ENCODE assay signal across 10 cellular contexts in the genomic region with DNA sequence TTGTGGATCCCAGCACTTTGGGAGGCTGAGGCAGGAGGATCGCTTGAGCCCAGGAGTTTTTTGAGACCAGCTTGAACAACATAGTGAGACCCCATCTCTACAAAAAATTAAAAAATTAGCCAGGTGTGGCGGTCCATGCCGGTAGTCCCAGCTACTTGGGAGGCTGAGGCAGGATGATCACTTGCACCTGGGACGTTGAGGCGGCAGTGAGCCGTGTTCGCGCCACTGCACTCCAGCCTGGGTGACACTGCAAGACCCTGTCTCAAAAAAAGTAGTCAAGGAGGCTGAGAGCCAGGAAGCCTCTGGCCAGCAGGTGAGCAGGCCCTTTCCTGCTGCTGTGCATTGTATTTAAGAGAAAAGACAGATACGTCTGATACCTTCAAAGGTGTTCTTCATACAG. TPM values are rescaled to one million over a fixed set of nuclear protein-coding genes. Genes with fewer than 3 reads are reported as not detected.
DNase-seq lines count a peak whose midpoint lies in the region; ATAC-seq, FAIRE-seq and TF ChIP-seq lines count a peak whose summit lies in the region.
"Had no signal": no experiment of that assay in that cellular context is flagged by ENCODE, and none has a peak within 500 bp of the region (broad histone marks: within the 10 kb centered on the region; RNA-seq: fewer than 3 reads in every experiment).

No MANE protein-coding gene starts in this region.

- no peaks in the 10 kb centered on the region for H3K27me3 ChIP-seq in right atrium auricular region
- H3K27me3 ChIP-seq in K562 (ENCODE audit: control insufficient read depth in 2 of 2, insufficient read depth in 2 of 2, low read length in 2 of 2), result no peaks in the 10 kb centered on the region
- no peaks in the 10 kb centered on the region for H3K27me3 ChIP-seq in uterus

- H3K9me3 ChIP-seq in right atrium auricular region (no peaks in the 10 kb centered on the region), K562 (replicated peaks; ENCODE audit: control insufficient read depth, insufficient read depth, low read depth, low read length) (no peaks in the 10 kb centered on the region), uterus (no peaks in the 10 kb centered on the region)

- DNase-seq in right atrium auricular region (ENCODE audit: low spot score), result no peak
- no peak for DNase-seq in left ventricle myocardium superior
- no peak for DNase-seq in K562 (ENCODE audit: extremely low read depth in 1 of 4, low spot score in 3 of 4)
- no peak for DNase-seq in uterus
- DNase-seq in cerebellar nuclear complex (lab: John Stamatoyannopoulos, UW), result no peak
- DNase-seq: left colon had no signal

- CTCF ChIA-PET in K562 (lab: Yijun Ruan, JAX; ENCODE audit: low intra/inter-chr PET ratio), result no interaction called here

- intact Hi-C loops in left ventricle myocardium superior (cut with micrococcal nuclease), result no loop called here
- intact Hi-C loops in K562 (cut with micrococcal nuclease), result no loop called here
- intact Hi-C loops in uterus (cut with DNase I; ENCODE audit: low total_unique reads), result no loop called here

- no peaks in the 10 kb centered on the region for H3K36me3 ChIP-seq in right atrium auricular region
- no peaks in the 10 kb centered on the region for H3K36me3 ChIP-seq in K562 (ENCODE audit: control insufficient read depth, insufficient read depth, low read length)
- H3K36me3 ChIP-seq in uterus, result no peaks in the 10 kb centered on the region

- ATAC-seq in left ventricle myocardium superior, result no peak
- no peak for ATAC-seq in K562
- no peak for ATAC-seq in GM18907 (IDR thresholded peaks at IDR 0.05; ENCODE audit: unreplicated experiment)
- no peak for ATAC-seq in HG03432 (IDR thresholded peaks at IDR 0.05; ENCODE audit: unreplicated experiment)

- no peak for FAIRE-seq in K562 (lab: Jason Lieb, UNC)
- FAIRE-seq: GM12891 had no signal

- H3K4me3 ChIP-seq in right atrium auricular region (no peak overlapping the region), K562 (no peak overlapping the region), uterus (no peak overlapping the region)

- BruUV-seq in K562 (replicated peaks; lab: Mats Ljungman, UMichigan), result no TSS peak

- H3K9me3 Mint-ChIP-seq in nephron, result no peaks in the 10 kb centered on the region

- 89% methylated on average over 8 of the region's 9 CpGs for WGBS in K562 (ENCODE audit: insufficient coverage, low coverage, missing lambda C conversion rate)

- H3K27me3 Mint-ChIP-seq in nephron (ENCODE audit: low read depth), result no peaks in the 10 kb centered on the region

- H3K4me1 Mint-ChIP-seq in nephron, result peaks cover 53% of the 10 kb centered on the region

- no peaks in the 10 kb centered on the region for H3K36me3 Mint-ChIP-seq in nephron (ENCODE audit: low read depth)

- H2AFZ ChIP-seq in K562 (ENCODE audit: low read depth, low read length), result peak overlapping the region; percentile 64; the same call in 1 of the 2 replicates

- TF ChIP-seq RAD21 in K562 (CRISPR knock-in tag; conservative IDR thresholded peaks at IDR 0.05 in 1 of 2, IDR thresholded peaks at IDR 0.05 in 1 of 2), result no peak

- no peak for TF ChIP-seq CTCF in right atrium auricular region (IDR thresholded peaks at IDR 0.05)
- TF ChIP-seq CTCF in K562 (IDR thresholded peaks at IDR 0.05 in 2 of 3, conservative IDR thresholded peaks at IDR 0.05 in 1 of 3; ENCODE audit: insufficient read depth in 2 of 3, low read depth in 1 of 3, low read length in 3 of 3), result no peak
- no peak for TF ChIP-seq CTCF in nephron (IDR thresholded peaks at IDR 0.05; ENCODE audit: unreplicated experiment in 3 of 3)
- no peak for TF ChIP-seq CTCF in uterus (IDR thresholded peaks at IDR 0.05)

- POLR2A ChIA-PET in K562 (lab: Yijun Ruan, JAX), result no interaction called here

- TF ChIP-seq POLR2A in K562 (conservative IDR thresholded peaks at IDR 0.05) (no peak), uterus (IDR thresholded peaks at IDR 0.05) (no peak)

- H3K9me1 ChIP-seq in K562 (ENCODE audit: control insufficient read depth, insufficient read depth, low read length), result no peaks in the 10 kb centered on the region

- H4K20me1 ChIP-seq in K562 (replicated peaks; ENCODE audit: control insufficient read depth, insufficient read depth, low read length), result no peaks in the 10 kb centered on the region

- H3K79me2 ChIP-seq in K562 (ENCODE audit: control insufficient read depth, insufficient read depth, low read length), result no peaks in the 10 kb centered on the region

- H3K4me3 Mint-ChIP-seq in nephron, result peak overlapping the region; percentile 59 to 81 (median 72)

- in situ Hi-C loops in K562 (cut with MboI), result no loop called here

- H3K4me1 ChIP-seq in right atrium auricular region (peaks cover 0 to 46% of the 10 kb centered on the region in 2 donors), K562 (replicated peaks in 1 of 2; ENCODE audit: control insufficient read depth in 2 of 2, insufficient read depth in 2 of 2, low read length in 2 of 2) (peaks cover 17 to 18% of the 10 kb centered on the region in 2 experiments), uterus (peaks cover 0 to 5% of the 10 kb centered on the region in 2 donors)

- no peak for TF ChIP-seq EP300 in K562 (IDR thresholded peaks at IDR 0.05; ENCODE audit: low read length)

- H3K27ac Mint-ChIP-seq in nephron, result peak overlapping the region; percentile 79 to 90 (median 84)

- no peak overlapping the region for H3K4me2 ChIP-seq in K562 (ENCODE audit: insufficient read depth, low read length)

- H3K27ac ChIP-seq in right atrium auricular region (peak overlapping the region; percentile 85 to 94), K562 (ENCODE audit: extremely low read depth, low read depth, low read length) (no peak overlapping the region), uterus (peak overlapping the region; percentile 97 to 98)

- no peak overlapping the region for H3K9ac ChIP-seq in K562 (ENCODE audit: insufficient read depth in 1 of 2, low read depth in 2 of 2, low read length in 2 of 2)

TF ChIP-seq in K562, 482 proteins besides CTCF, POLR2A, EP300 and RAD21 (continues in another document):
- TF ChIP-seq PHF20 (IDR thresholded peaks at IDR 0.05; ENCODE audit: partially characterized antibody), result no peak

RNA-seq across cellular contexts. Expression of a gene that starts 11.1 kb away (rescaled TPM):
- total RNA-seq in right atrium auricular region (not detected), left ventricle myocardium superior (not detected), K562 (2014; rRNA removed) (not detected in 2 replicates), K562 (2014; rRNA removed; fragmentation: Illumina TruSeq; extraction: Trizol) (not detected in 2 replicates), K562 (2015; rRNA removed; fragmentation: Illumina TruSeq; extraction: Trizol) (not detected in 2 replicates), K562 (2021) (not detected in 2 replicates), uterus (under 1 TPM in 1 of 4 donors, not detected in 3; 0.21 TPM)
- total RNA-seq in K562 (2011; cell fraction: chromatin; rRNA removed; ENCODE audit: low replicate concordance), result not detected in 2 replicates
- not detected in 2 replicates for total RNA-seq in K562 (2011; cell fraction: nucleolus; rRNA removed)
- total RNA-seq in K562 (2011; cell fraction: nucleoplasm; rRNA removed), result not detected in 2 replicates
- polyA plus RNA-seq in K562 (2011; rRNA removed) (not detected in 2 replicates), K562 (2014; fragmentation: Illumina TruSeq; extraction: Trizol) (not detected in 2 replicates), K562 (2014; fragmentation: Nextera tagmentation; extraction: Ambion mirVana) (not detected), K562 (2014; rRNA removed) (not detected in 2 replicates)
- polyA plus RNA-seq in K562 (2011; cell fraction: cytosol; rRNA removed), result not detected in 2 replicates
- polyA plus RNA-seq in K562 (2011; cell fraction: nucleus; rRNA removed), result not detected in 2 replicates
- 0.14 and 0.25 TPM in 2 replicates for polyA plus RNA-seq in K562 (2012)
- not detected in 2 replicates for polyA minus RNA-seq in K562 (2011; rRNA and poly(A)+ RNA removed)
- not detected in 2 replicates for polyA minus RNA-seq in K562 (2011; cell fraction: cytosol; rRNA and poly(A)+ RNA removed)
- not detected in 2 replicates for polyA minus RNA-seq in K562 (2011; cell fraction: nucleus; rRNA and poly(A)+ RNA removed)

RNA-seq across cellular contexts. Expression of a gene that starts 19.3 kb away (rescaled TPM):
- 10 to 100 TPM; 20.5 to 20.8 TPM for total RNA-seq in right atrium auricular region
- 24.9 TPM for total RNA-seq in left ventricle myocardium superior
- 11.9 and 21.7 TPM in 2 replicates for total RNA-seq in K562 (2011; cell fraction: chromatin; rRNA removed; ENCODE audit: low replicate concordance)
- 4.2 and 6.8 TPM in 2 replicates for total RNA-seq in K562 (2011; cell fraction: nucleolus; rRNA removed)
- 7.3 and 14.1 TPM in 2 replicates for total RNA-seq in K562 (2011; cell fraction: nucleoplasm; rRNA removed)
- 7.1 and 12.1 TPM in 2 replicates for total RNA-seq in K562 (2014; rRNA removed)
- total RNA-seq in K562 (2014; rRNA removed; fragmentation: Illumina TruSeq; extraction: Trizol), result 9.0 and 10.0 TPM in 2 replicates
- total RNA-seq in K562 (2015; rRNA removed; fragmentation: Illumina TruSeq; extraction: Trizol), result 8.3 TPM in 2 replicates
- 14.2 and 15.5 TPM in 2 replicates for total RNA-seq in K562 (2021)
- 5.4 and 5.7 TPM in 2 replicates for polyA plus RNA-seq in K562 (2011; rRNA removed)
- polyA plus RNA-seq in K562 (2011; cell fraction: cytosol; rRNA removed), result 1.9 and 2.8 TPM in 2 replicates
- polyA plus RNA-seq in K562 (2011; cell fraction: nucleus; rRNA removed), result 11.4 and 11.5 TPM in 2 replicates
- 3.4 and 3.5 TPM in 2 replicates for polyA plus RNA-seq in K562 (2012)
- polyA plus RNA-seq in K562 (2014; fragmentation: Illumina TruSeq; extraction: Trizol), result 5.0 and 5.3 TPM in 2 replicates
- polyA plus RNA-seq in K562 (2014; fragmentation: Nextera tagmentation; extraction: Ambion mirVana), result 1 to 10 TPM; 1.2 to 2.6 TPM
- 4.8 and 4.9 TPM in 2 replicates for polyA plus RNA-seq in K562 (2014; rRNA removed)
- polyA minus RNA-seq in K562 (2011; rRNA and poly(A)+ RNA removed), result 15.4 and 22.1 TPM in 2 replicates
- 8.7 and 10.0 TPM in 2 replicates for polyA minus RNA-seq in K562 (2011; cell fraction: cytosol; rRNA and poly(A)+ RNA removed)
- polyA minus RNA-seq in K562 (2011; cell fraction: nucleus; rRNA and poly(A)+ RNA removed), result 8.6 and 14.6 TPM in 2 replicates
- total RNA-seq in uterus, result 10 to 100 TPM; 25.9 to 98.4 (median 75.0) TPM
